25 cellular contexts compared by ENCODE assay signal in genomic region chr13:98441056-98441676, GRCh38.
"Had no signal": no experiment of that assay in that cellular context is flagged by ENCODE, and none has a peak within 500 bp of the region (broad histone marks: within the 10 kb centered on the region; RNA-seq: fewer than 3 reads in every experiment).

No MANE protein-coding gene starts in this region.

- H3K27ac ChIP-seq: left lung, tibial nerve had no signal

- H3K4me3 ChIP-seq: left lung, lung, mucosa of descending colon, tibial nerve had no signal

- H3K9me3 ChIP-seq: left lung, mucosa of descending colon, tibial nerve had no signal

- ATAC-seq: left lung, mucosa of descending colon, right cardiac atrium, T-helper 17 cell had no signal

- H3K27me3 ChIP-seq: left lung, tibial nerve had no signal

- H3K27me3 Mint-ChIP-seq: activated CD4-positive, alpha-beta memory T cell treated with anti-CD3 and anti-CD28 coated beads for 36 hours; activated CD4-positive, alpha-beta T cell treated with anti-CD3 and anti-CD28 coated beads, Interleukin-2, amount 10 ng/mL, durations not matched to agents 24 days and 14 days had no signal

- DNase-seq: activated CD4-positive, alpha-beta memory T cell treated with anti-CD3 and anti-CD28 coated beads for 36 hours; activated CD4-positive, alpha-beta T cell treated with anti-CD3 and anti-CD28 coated beads, Interleukin-2, amount 10 ng/mL, durations not matched to agents 24 days and 14 days; activated CD4-positive, CD25-positive, alpha-beta regulatory T cell treated with anti-CD3 and anti-CD28 coated beads, Interleukin-2, amount 50 U/mL, for 72 hours; activated CD8-positive, alpha-beta memory T cell treated with anti-CD3 and anti-CD28 coated beads, Interleukin-2, amount 50 U/mL, for 4 hours; activated gamma-delta T cell; activated naive CD4-positive, alpha-beta T cell treated with anti-CD3 and anti-CD28 coated beads, Interleukin-2, amount 10 ng/mL, durations not matched to agents 7 days and 5 days; activated T-cell treated with anti-CD3 and anti-CD28 coated beads, Interleukin-2, amount 50 U/mL, for 1 hour; amniotic stem cell; head of caudate nucleus; hypothalamus; immature natural killer cell; kidney glomerular epithelial cell; left lung; mesendoderm; mucosa of descending colon; naive B cell; occipital lobe; right cardiac atrium; stimulated activated CD4-positive, alpha-beta T cell treated with anti-CD3 and anti-CD28 coated beads, Interleukin-15, amount 100 ng/mL, for 24 hours; stimulated activated CD4-positive, alpha-beta T cell treated with anti-CD3 and anti-CD28 coated beads, Interleukin-2, amount 100 ng/mL, for 24 hours; stimulated activated naive CD4-positive, alpha-beta T cell treated with Interleukin-2 at 50 U/mL for 16 hours; T-helper 17 cell; T1000 had no signal

- H3K4me3 Mint-ChIP-seq: activated CD4-positive, alpha-beta memory T cell treated with anti-CD3 and anti-CD28 coated beads for 36 hours; activated CD4-positive, alpha-beta T cell treated with anti-CD3 and anti-CD28 coated beads, Interleukin-2, amount 10 ng/mL, durations not matched to agents 24 days and 14 days; activated naive CD4-positive, alpha-beta T cell treated with anti-CD3 and anti-CD28 coated beads, Interleukin-2, amount 10 ng/mL, durations not matched to agents 7 days and 5 days; immature natural killer cell; T-helper 17 cell had no signal

- H3K9me3 Mint-ChIP-seq: activated CD4-positive, alpha-beta memory T cell treated with anti-CD3 and anti-CD28 coated beads for 36 hours; activated CD4-positive, alpha-beta T cell treated with anti-CD3 and anti-CD28 coated beads, Interleukin-2, amount 10 ng/mL, durations not matched to agents 24 days and 14 days; activated naive CD4-positive, alpha-beta T cell treated with anti-CD3 and anti-CD28 coated beads, Interleukin-2, amount 10 ng/mL, durations not matched to agents 7 days and 5 days; immature natural killer cell; naive B cell had no signal

- H3K27ac Mint-ChIP-seq: activated CD4-positive, alpha-beta memory T cell treated with anti-CD3 and anti-CD28 coated beads for 36 hours; activated CD4-positive, alpha-beta T cell treated with anti-CD3 and anti-CD28 coated beads, Interleukin-2, amount 10 ng/mL, durations not matched to agents 24 days and 14 days; activated naive CD4-positive, alpha-beta T cell treated with anti-CD3 and anti-CD28 coated beads, Interleukin-2, amount 10 ng/mL, durations not matched to agents 7 days and 5 days; immature natural killer cell; T-helper 17 cell had no signal

- H3K36me3 Mint-ChIP-seq: activated CD4-positive, alpha-beta memory T cell treated with anti-CD3 and anti-CD28 coated beads for 36 hours; activated naive CD4-positive, alpha-beta T cell treated with anti-CD3 and anti-CD28 coated beads, Interleukin-2, amount 10 ng/mL, durations not matched to agents 7 days and 5 days; immature natural killer cell; naive B cell had no signal
